In genomic region chr6:149934249-149935156, GRCh38 we compare ENCODE assay signal across 8 cellular contexts. TPM values are rescaled to one million over a fixed set of nuclear protein-coding genes. Genes with fewer than 3 reads are reported as not detected.
DNase-seq lines count a peak whose midpoint lies in the region; ATAC-seq and TF ChIP-seq lines count a peak whose summit lies in the region.

No MANE protein-coding gene starts in this region.

- H3K9me3 Mint-ChIP-seq in activated CD4-positive, alpha-beta T cell treated with anti-CD3 and anti-CD28 coated beads, Interleukin-2, amount 10 ng/mL, durations not matched to agents 24 days and 14 days = no peaks in the 10 kb centered on the region

- peaks cover 88% of the 10 kb centered on the region for H3K27me3 Mint-ChIP-seq in activated CD4-positive, alpha-beta T cell treated with anti-CD3 and anti-CD28 coated beads, Interleukin-2, amount 10 ng/mL, durations not matched to agents 24 days and 14 days

- peaks cover 0 to 2% of the 10 kb centered on the region in 2 donors for H3K9me3 ChIP-seq in lung (ENCODE audit: control insufficient read depth in 2 of 2, insufficient read depth in 1 of 2, low read length in 1 of 2)

- H3K4me1 Mint-ChIP-seq in activated CD4-positive, alpha-beta T cell treated with anti-CD3 and anti-CD28 coated beads, Interleukin-2, amount 10 ng/mL, durations not matched to agents 24 days and 14 days = peaks cover 25% of the 10 kb centered on the region

- peaks cover 0 to 3% of the 10 kb centered on the region in 2 donors for H3K4me1 ChIP-seq in lung (ENCODE audit: control insufficient read depth in 2 of 2, insufficient read depth in 2 of 2, low read length in 2 of 2)

- no peak overlapping the region for H3K4me3 Mint-ChIP-seq in activated CD4-positive, alpha-beta T cell treated with anti-CD3 and anti-CD28 coated beads, Interleukin-2, amount 10 ng/mL, durations not matched to agents 24 days and 14 days

- ATAC-seq in lung (ENCODE audit: insufficient read depth, low FRiP score) = peak; percentile 46
- ATAC-seq in GM18867 (IDR thresholded peaks at IDR 0.05; ENCODE audit: unreplicated experiment) = no peak

- H3K4me3 ChIP-seq in dorsolateral prefrontal cortex (no peak overlapping the region), lung (no peak overlapping the region)

- no peak overlapping the region for H3K27ac Mint-ChIP-seq in activated CD4-positive, alpha-beta T cell treated with anti-CD3 and anti-CD28 coated beads, Interleukin-2, amount 10 ng/mL, durations not matched to agents 24 days and 14 days

- H3K36me3 Mint-ChIP-seq in activated CD4-positive, alpha-beta T cell treated with anti-CD3 and anti-CD28 coated beads, Interleukin-2, amount 10 ng/mL, durations not matched to agents 24 days and 14 days (ENCODE audit: low read depth) = no peaks in the 10 kb centered on the region

- no peak overlapping the region for H3K27ac ChIP-seq in dorsolateral prefrontal cortex
- no peak overlapping the region for H3K27ac ChIP-seq in lung (ENCODE audit: low read depth in 1 of 2, low read length in 1 of 2)

- H3K27me3 ChIP-seq in dorsolateral prefrontal cortex = peaks cover 0 to 98% (median 65%) of the 10 kb centered on the region in 45 donors
- H3K27me3 ChIP-seq in lung (ENCODE audit: control insufficient read depth, insufficient read depth) = no peaks in the 10 kb centered on the region

- peak; percentile 61 for TF ChIP-seq CTCF in GM13976 (IDR thresholded peaks at IDR 0.05; ENCODE audit: borderline replicate concordance, control extremely low read depth, extremely low read depth, insufficient read depth, missing control alignments)
- TF ChIP-seq CTCF in dorsolateral prefrontal cortex (IDR thresholded peaks at IDR 0.05 in 54 of 56, conservative IDR thresholded peaks at IDR 0.05 in 2 of 56; ENCODE audit: low read depth in 1 of 56, partially characterized antibody in 56 of 56) = peak; percentile 80 to 97 (median 88)
- TF ChIP-seq CTCF in lung (IDR thresholded peaks at IDR 0.05; ENCODE audit: control extremely low read depth, extremely low read depth) = peak; percentile 83

- WGBS in lung, 2 donors = 40 to 46% methylated on average over 11 of the region's 11 CpGs

- in situ Hi-C loops in ACHN (cut with HindIII; ENCODE audit: low pct_ligation_motif_present, low pct_unique_long_range_greater_than_20kb, low sequenced_read_pairs) (no loop called here), GM13976 (cut with MboI; ENCODE audit: low sequenced_read_pairs, unreplicated experiment) (loop anchor here (5.0 kb wide), 1 partner anchor 73 kb away; no protein-coding TSS in a partner anchor)

- no peaks in the 10 kb centered on the region for H3K36me3 ChIP-seq in lung (ENCODE audit: control insufficient read depth in 2 of 2, insufficient read depth in 2 of 2, low read length in 2 of 2)

- peak; percentile 69 for DNase-seq in ACHN
- peak; percentile 55 for DNase-seq in GM13976 (ENCODE audit: low spot score)
- DNase-seq in NCI-H460 (ENCODE audit: extremely low read depth, low read depth) = peak; percentile 58
- peak; percentile 92 for DNase-seq in activated CD4-positive, alpha-beta T cell treated with anti-CD3 and anti-CD28 coated beads, Interleukin-2, amount 10 ng/mL, durations not matched to agents 24 days and 14 days
- peak in 3 of 10 donors; percentile 49 to 80 (median 58) for DNase-seq in dorsolateral prefrontal cortex
- peak; percentile 67 for DNase-seq in lung (ENCODE audit: low spot score)
- DNase-seq in stimulated activated CD8-positive, alpha-beta memory T cell treated with anti-CD3 and anti-CD28 coated beads, Interleukin-12 subunit alpha, Interleukin-12 subunit beta, amount 100 ng/mL, for 4 hours (ENCODE audit: low read depth) = peak; percentile 21

- intact Hi-C loops in activated CD4-positive, alpha-beta T cell treated with anti-CD3 and anti-CD28 coated beads, Interleukin-2, amount 10 ng/mL, durations not matched to agents 24 days and 14 days (cut with micrococcal nuclease) = loop anchor here (1.0 to 10.0 kb wide), 4 partner anchors 16 to 880 kb away; no protein-coding TSS in a partner anchor
- intact Hi-C loops in dorsolateral prefrontal cortex (cut with DNase I) = loop anchor here (2.0 to 10.0 kb wide), 3 partner anchors 82 to 460 kb away; partner anchors contain the start of gene ULBP3 (in 1 of the 2)

RNA-seq across cellular contexts. Expression of gene ULBP2, which starts 7.3 kb away (rescaled TPM):
- 3.8 and 4.5 TPM in 2 replicates for total RNA-seq in NCI-H460 (2014; rRNA removed; shearing (Covaris generic))
- 2.0 and 7.5 TPM in 2 replicates for polyA plus RNA-seq in NCI-H460 (2014; cell fraction: nucleus; rRNA removed)
- 0.40 and 0.47 TPM in 2 replicates for total RNA-seq in activated CD4-positive, alpha-beta T cell treated with anti-CD3 and anti-CD28 coated beads, Interleukin-2, amount 10 ng/mL, durations not matched to agents 24 days and 14 days
- 1 to 10 TPM in 117 of 120 experiments, under 1 TPM in 3; 0.56 to 4.8 (median 2.4) TPM for total RNA-seq in dorsolateral prefrontal cortex
- total RNA-seq in lung = 1 to 10 TPM; 2.4 to 2.9 TPM
- 1 to 10 TPM; 1.2 to 6.2 TPM for polyA plus RNA-seq in lung

RNA-seq across cellular contexts. Expression of gene RAET1G, which starts 11.6 kb away (rescaled TPM):
- total RNA-seq in NCI-H460 (2014; rRNA removed; shearing (Covaris generic)) = 1.1 and 1.2 TPM in 2 replicates
- 0.38 and 4.1 TPM in 2 replicates for polyA plus RNA-seq in NCI-H460 (2014; cell fraction: nucleus; rRNA removed)
- not detected in 2 replicates for total RNA-seq in activated CD4-positive, alpha-beta T cell treated with anti-CD3 and anti-CD28 coated beads, Interleukin-2, amount 10 ng/mL, durations not matched to agents 24 days and 14 days
- 1 to 10 TPM in 2 of 120 experiments, under 1 TPM in 15, not detected in 103; 0.42 to 1.3 (median 0.59) TPM for total RNA-seq in dorsolateral prefrontal cortex
- 1 to 10 TPM in 1 of 2 donors, under 1 TPM in 1; 0.61 to 1.4 TPM for total RNA-seq in lung
- 1 to 10 TPM in 1 of 2 donors, under 1 TPM in 1; 0.32 to 1.8 TPM for polyA plus RNA-seq in lung

RNA-seq across cellular contexts. Expression of gene ULBP1, which starts 29.2 kb away (rescaled TPM):
- 7.2 and 7.7 TPM in 2 replicates for total RNA-seq in NCI-H460 (2014; rRNA removed; shearing (Covaris generic))
- 2.4 TPM in 2 replicates for polyA plus RNA-seq in NCI-H460 (2014; cell fraction: nucleus; rRNA removed)
- 0.49 and 0.76 TPM in 2 replicates for total RNA-seq in activated CD4-positive, alpha-beta T cell treated with anti-CD3 and anti-CD28 coated beads, Interleukin-2, amount 10 ng/mL, durations not matched to agents 24 days and 14 days
- total RNA-seq in dorsolateral prefrontal cortex (1 to 10 TPM in 1 of 120 experiments, under 1 TPM in 57, not detected in 62; 0.12 to 1.1 (median 0.26) TPM), lung (1 to 10 TPM; 1.7 to 6.2 TPM)
- 1 to 10 TPM in 1 of 2 donors, under 1 TPM in 1; 0.59 to 1.9 TPM for polyA plus RNA-seq in lung

RNA-seq across cellular contexts. Expression of gene RAET1E, which starts 36.6 kb away (rescaled TPM):
- total RNA-seq in NCI-H460 (2014; rRNA removed; shearing (Covaris generic)) = 9.7 and 9.9 TPM in 2 replicates
- polyA plus RNA-seq in NCI-H460 (2014; cell fraction: nucleus; rRNA removed) = 7.6 and 14.2 TPM in 2 replicates
- total RNA-seq in activated CD4-positive, alpha-beta T cell treated with anti-CD3 and anti-CD28 coated beads, Interleukin-2, amount 10 ng/mL, durations not matched to agents 24 days and 14 days = not detected in 2 replicates
- 1 to 10 TPM in 2 of 120 experiments, under 1 TPM in 21, not detected in 97; 0.21 to 1.4 (median 0.52) TPM for total RNA-seq in dorsolateral prefrontal cortex
- total RNA-seq in lung = under 1 TPM; 0.94 to 0.98 TPM
- polyA plus RNA-seq in lung = under 1 TPM; 0.56 to 0.93 TPM
